Comparison of ENCODE assay signal across 19 cellular contexts in genomic region chr5:178476531-178476930, GRCh38.
DNase-seq lines count a peak whose midpoint lies in the region; ATAC-seq and TF ChIP-seq lines count a peak whose summit lies in the region.
"Had no signal": no experiment of that assay in that cellular context is flagged by ENCODE, and none has a peak within 500 bp of the region (broad histone marks: within the 10 kb centered on the region; RNA-seq: fewer than 3 reads in every experiment).

No MANE protein-coding gene starts in this region.

- no peak overlapping the region for H3K4me3 Mint-ChIP-seq in activated T-cell treated with anti-CD3 and anti-CD28 coated beads, Interleukin-2, amount 50 U/mL, for 72 hours
- no peak overlapping the region for H3K4me3 Mint-ChIP-seq in activated T-cell treated with anti-CD3 and anti-CD28 coated beads, Interleukin-2, amount 50 U/mL, for 24 hours
- H3K4me3 Mint-ChIP-seq in type B pancreatic cell: no peak overlapping the region
- H3K4me3 Mint-ChIP-seq: CD8-positive, alpha-beta T cell; GM23338 had no signal

- DNase-seq in activated T-cell treated with anti-CD3 and anti-CD28 coated beads, Interleukin-2, amount 50 U/mL, for 72 hours: no peak
- DNase-seq in activated T-cell treated with anti-CD3 and anti-CD28 coated beads, Interleukin-2, amount 50 U/mL, for 24 hours: no peak
- DNase-seq in NCI-H69 (lab: John Stamatoyannopoulos, UW): peak; percentile 7
- peak; percentile 46 for DNase-seq in left lobe of liver (ENCODE audit: low spot score)
- no peak for DNase-seq in type B pancreatic cell (ENCODE audit: extremely low spot score, unreplicated experiment)
- no peak for DNase-seq in GDM1 (lab: John Stamatoyannopoulos, UW)
- DNase-seq in COLO829 (ENCODE audit: low spot score): no peak
- DNase-seq in SJCRH30: no peak
- DNase-seq: DMS79 treated with DMSO at 0.1 percent for 48 hours, KBM-7, NCI-H1105, NCI-H1694 treated with DMSO at 0.1 percent for 48 hours, NCI-H2107, NCI-H446, NCI-H774 had no signal

- TF ChIP-seq CTCF in type B pancreatic cell (conservative IDR thresholded peaks at IDR 0.05): no peak

- H3K27me3 Mint-ChIP-seq in activated T-cell treated with anti-CD3 and anti-CD28 coated beads, Interleukin-2, amount 50 U/mL, for 72 hours (ENCODE audit: low read depth): no peaks in the 10 kb centered on the region
- H3K27me3 Mint-ChIP-seq in activated T-cell treated with anti-CD3 and anti-CD28 coated beads, Interleukin-2, amount 50 U/mL, for 24 hours: peaks cover 5% of the 10 kb centered on the region
- H3K27me3 Mint-ChIP-seq in type B pancreatic cell: no peaks in the 10 kb centered on the region

- ATAC-seq in activated T-cell treated with anti-CD3 and anti-CD28 coated beads, Interleukin-2, amount 50 U/mL, for 72 hours (replicated peaks in 1 of 2): no peak
- no peak for ATAC-seq in left lobe of liver
- ATAC-seq: CD8-positive, alpha-beta T cell; GM12878; GM23338; HCT116 had no signal

- H3K4me1 ChIP-seq in SJCRH30: no peaks in the 10 kb centered on the region

- H3K9me3 ChIP-seq in SJCRH30 (replicated peaks): peaks cover 3% of the 10 kb centered on the region; the same call in 1 of the 2 replicates

- H3K9me3 Mint-ChIP-seq in activated T-cell treated with anti-CD3 and anti-CD28 coated beads, Interleukin-2, amount 50 U/mL, for 72 hours: no peaks in the 10 kb centered on the region
- H3K9me3 Mint-ChIP-seq in activated T-cell treated with anti-CD3 and anti-CD28 coated beads, Interleukin-2, amount 50 U/mL, for 24 hours: no peaks in the 10 kb centered on the region
- H3K9me3 Mint-ChIP-seq in type B pancreatic cell: peaks cover 4% of the 10 kb centered on the region
- H3K9me3 Mint-ChIP-seq: CD8-positive, alpha-beta T cell had no signal

- no peaks in the 10 kb centered on the region for H3K27me3 ChIP-seq in SJCRH30

- H3K27ac Mint-ChIP-seq in activated T-cell treated with anti-CD3 and anti-CD28 coated beads, Interleukin-2, amount 50 U/mL, for 72 hours: peak overlapping the region; percentile 37
- no peak overlapping the region for H3K27ac Mint-ChIP-seq in activated T-cell treated with anti-CD3 and anti-CD28 coated beads, Interleukin-2, amount 50 U/mL, for 24 hours
- peak overlapping the region; percentile 51 for H3K27ac Mint-ChIP-seq in type B pancreatic cell
- H3K27ac Mint-ChIP-seq: CD8-positive, alpha-beta T cell had no signal

- H3K27ac ChIP-seq in SJCRH30: no peak overlapping the region

- no peaks in the 10 kb centered on the region for H3K4me1 Mint-ChIP-seq in activated T-cell treated with anti-CD3 and anti-CD28 coated beads, Interleukin-2, amount 50 U/mL, for 72 hours (ENCODE audit: low read depth)
- H3K4me1 Mint-ChIP-seq in activated T-cell treated with anti-CD3 and anti-CD28 coated beads, Interleukin-2, amount 50 U/mL, for 24 hours (ENCODE audit: low read depth): peaks cover 5% of the 10 kb centered on the region
- H3K4me1 Mint-ChIP-seq in type B pancreatic cell (ENCODE audit: unreplicated experiment): peaks cover 27% of the 10 kb centered on the region

- H3K36me3 ChIP-seq in SJCRH30: no peaks in the 10 kb centered on the region

- no peak overlapping the region for H3K4me3 ChIP-seq in SJCRH30
- H3K4me3 ChIP-seq: GM12878, GM23338 had no signal

- no peaks in the 10 kb centered on the region for H3K36me3 Mint-ChIP-seq in activated T-cell treated with anti-CD3 and anti-CD28 coated beads, Interleukin-2, amount 50 U/mL, for 72 hours (ENCODE audit: insufficient read depth in 2 of 2)
- H3K36me3 Mint-ChIP-seq in activated T-cell treated with anti-CD3 and anti-CD28 coated beads, Interleukin-2, amount 50 U/mL, for 24 hours (ENCODE audit: low read depth): no peaks in the 10 kb centered on the region
- no peaks in the 10 kb centered on the region for H3K36me3 Mint-ChIP-seq in type B pancreatic cell
- H3K36me3 Mint-ChIP-seq: CD8-positive, alpha-beta T cell had no signal

Comparison
In these comparisons a context has a peak if more than half of its experiments do, and no peak if none do; other contexts are left out.
1. DNase-seq: peak in NCI-H69 (single experiment) and left lobe of liver (single experiment); none in activated T-cell treated with anti-CD3 and anti-CD28 coated beads, Interleukin-2, amount 50 U/mL, for 72 hours (0 of 2), activated T-cell treated with anti-CD3 and anti-CD28 coated beads, Interleukin-2, amount 50 U/mL, for 24 hours (single experiment), type B pancreatic cell (single experiment), GDM1 (single experiment), COLO829 (single experiment) and SJCRH30 (0 of 2).